ENCODE assay signal across 26 cellular contexts in the genomic region with DNA sequence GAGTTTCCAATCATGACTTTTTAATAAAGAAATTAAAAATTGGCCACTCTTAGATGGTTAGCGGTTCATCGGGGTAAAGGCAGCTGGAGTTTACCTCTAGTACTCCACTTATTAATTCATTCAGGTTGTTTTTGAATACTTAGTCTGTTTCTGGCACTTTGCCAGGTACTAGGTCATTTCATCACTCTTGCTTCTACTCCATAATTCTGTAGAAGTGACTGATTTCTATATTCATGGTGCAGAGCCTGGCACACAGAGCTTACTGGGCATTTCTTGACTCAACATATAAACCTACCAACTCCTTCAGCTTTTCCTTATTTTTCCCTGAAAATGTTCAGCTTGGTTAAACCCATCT. TPM values are rescaled to one million over a fixed set of nuclear protein-coding genes. Genes with fewer than 3 reads are reported as not detected.
A peak's percentile ranks its signal among the peaks of the same experiment; 100 is the strongest.
DNase-seq lines count a peak whose midpoint lies in the region; ATAC-seq and TF ChIP-seq lines count a peak whose summit lies in the region.
"Had no signal": no experiment of that assay in that cellular context is flagged by ENCODE, and none has a peak within 500 bp of the region (broad histone marks: within the 10 kb centered on the region; RNA-seq: fewer than 3 reads in every experiment).

No MANE protein-coding gene starts in this region.

- ATAC-seq in HG02938 (IDR thresholded peaks at IDR 0.05; ENCODE audit: unreplicated experiment), result no peak
- ATAC-seq: T-cell had no signal

- no peak for TF ChIP-seq POLR2A in breast epithelium (IDR thresholded peaks at IDR 0.05)

- no peaks in the 10 kb centered on the region for H3K36me3 ChIP-seq in breast epithelium
- H3K36me3 ChIP-seq: BLaER1, Peyer's patch, SJCRH30 had no signal

- no peaks in the 10 kb centered on the region for H3K36me3 Mint-ChIP-seq in MCF 10A (ENCODE audit: insufficient read depth, unreplicated experiment)
- H3K36me3 Mint-ChIP-seq: CD4-positive, alpha-beta memory T cell; T-cell had no signal

- no peak overlapping the region for H3K27ac ChIP-seq in breast epithelium
- H3K27ac ChIP-seq: 22Rv1, BLaER1, Peyer's patch, SJCRH30 had no signal

- H3K27me3 Mint-ChIP-seq in MCF 10A (ENCODE audit: insufficient read depth, unreplicated experiment), result no peaks in the 10 kb centered on the region

- no peaks in the 10 kb centered on the region for H3K4me1 ChIP-seq in breast epithelium
- H3K4me1 ChIP-seq: BLaER1, Caco-2, Peyer's patch had no signal

- peaks cover 4% of the 10 kb centered on the region for H3K4me1 Mint-ChIP-seq in MCF 10A (ENCODE audit: insufficient read depth, unreplicated experiment)
- H3K4me1 Mint-ChIP-seq: CD4-positive, alpha-beta memory T cell; T-cell had no signal

- CTCF ChIA-PET in MCF 10A (lab: Yijun Ruan, JAX), result interaction anchor here (0.7 to 1.4 kb wide), 2 partner anchors 9 to 100 kb away, joined by 5 to 9 read pairs; no protein-coding TSS in a partner anchor

- peaks cover 5% of the 10 kb centered on the region for H3K9me3 Mint-ChIP-seq in MCF 10A (ENCODE audit: unreplicated experiment)
- H3K9me3 Mint-ChIP-seq: T-cell had no signal

- POLR2A ChIA-PET in MCF 10A (lab: Yijun Ruan, JAX), result interaction anchor here (1.1 kb wide), 1 partner anchor 8 kb away, joined by 3 read pairs; no protein-coding TSS in a partner anchor

- DNase-seq in DMS 273 (lab: John Stamatoyannopoulos, UW; ENCODE audit: unreplicated experiment), result peak; percentile 15
- DNase-seq in DMS 273 treated with DMSO at 0.1 percent for 48 hours (lab: John Stamatoyannopoulos, UW), result no peak
- peak; percentile 35 for DNase-seq in MCF 10A (ENCODE audit: unreplicated experiment)
- no peak for DNase-seq in breast epithelium (ENCODE audit: low spot score in 2 of 2)
- peak; percentile 12 for DNase-seq in fibroblast of mammary gland (ENCODE audit: low read depth)
- no peak for DNase-seq in activated gamma-delta T cell (lab: John Stamatoyannopoulos, UW)
- DNase-seq in DMS79 (lab: John Stamatoyannopoulos, UW), result no peak
- DNase-seq: ACHN; Caco-2; CD4-positive, alpha-beta memory T cell; DMS153; EL; GF-D8; MM.1S; NCI-H1092; NCI-H146; NCI-H2029; NCI-H2171; NCI-H446 treated with DMSO at 0.1 percent for 48 hours; Peyer's patch; T-cell had no signal

- intact Hi-C loops in MCF 10A (cut with micrococcal nuclease) (no loop called here), breast epithelium (cut with DNase I; ENCODE audit: low total_unique reads) (no loop called here)

- no peak overlapping the region for H3K4me3 Mint-ChIP-seq in MCF 10A (ENCODE audit: unreplicated experiment)
- H3K4me3 Mint-ChIP-seq: CD4-positive, alpha-beta memory T cell; T-cell had no signal

- H3K27me3 ChIP-seq in breast epithelium, result peaks cover 0 to 6% of the 10 kb centered on the region in 2 donors
- H3K27me3 ChIP-seq: BLaER1, Peyer's patch, SJCRH30 had no signal

- TF ChIP-seq CTCF in MCF 10A (IDR thresholded peaks at IDR 0.05; ENCODE audit: unreplicated experiment) (no peak), breast epithelium (IDR thresholded peaks at IDR 0.05) (no peak), fibroblast of mammary gland (conservative IDR thresholded peaks at IDR 0.05; ENCODE audit: control insufficient read depth, insufficient read depth, low read depth, low read length) (no peak)

- H3K27ac Mint-ChIP-seq in MCF 10A (ENCODE audit: low read depth, unreplicated experiment), result no peak overlapping the region
- H3K27ac Mint-ChIP-seq: CD4-positive, alpha-beta memory T cell had no signal

- no peaks in the 10 kb centered on the region for H3K9me3 ChIP-seq in breast epithelium
- H3K9me3 ChIP-seq: BLaER1, Caco-2, Peyer's patch, SJCRH30 had no signal

- H3K4me3 ChIP-seq in breast epithelium, result no peak overlapping the region
- H3K4me3 ChIP-seq in fibroblast of mammary gland (ENCODE audit: control insufficient read depth, low read depth, low read length), result no peak overlapping the region
- H3K4me3 ChIP-seq: BLaER1, Peyer's patch, SJCRH30 had no signal

- BruUV-seq in MCF 10A (replicated peaks; lab: Mats Ljungman, UMichigan), result no TSS peak

RNA-seq across cellular contexts. Expression of gene FOXD2, which starts 31.5 kb away (rescaled TPM):
- total RNA-seq in MCF 10A (2022) (0.27 and 0.44 TPM in 2 replicates), breast epithelium (under 1 TPM in 2 of 3 donors, not detected in 1; 0.32 to 0.33 TPM)

RNA-seq across cellular contexts. Expression of gene FOXE3, which starts 53.3 kb away (rescaled TPM):
- total RNA-seq in MCF 10A (2022), result not detected in 2 replicates
- total RNA-seq in breast epithelium, result not detected
- total RNA-seq: Caco-2; CD4-positive, alpha-beta memory T cell; LHCN-M2; Peyer's patch; SJCRH30 had no signal

Comparison
In these comparisons a context has a peak if more than half of its experiments do, and no peak if none do; other contexts are left out.
1. DNase-seq: peak in DMS 273 (single experiment), MCF 10A (single experiment) and fibroblast of mammary gland (single experiment); none in DMS 273 treated with DMSO at 0.1 percent for 48 hours (single experiment), breast epithelium (0 of 2), activated gamma-delta T cell (single experiment) and DMS79 (single experiment).